8 cellular contexts compared by ENCODE assay signal in the genomic region with DNA sequence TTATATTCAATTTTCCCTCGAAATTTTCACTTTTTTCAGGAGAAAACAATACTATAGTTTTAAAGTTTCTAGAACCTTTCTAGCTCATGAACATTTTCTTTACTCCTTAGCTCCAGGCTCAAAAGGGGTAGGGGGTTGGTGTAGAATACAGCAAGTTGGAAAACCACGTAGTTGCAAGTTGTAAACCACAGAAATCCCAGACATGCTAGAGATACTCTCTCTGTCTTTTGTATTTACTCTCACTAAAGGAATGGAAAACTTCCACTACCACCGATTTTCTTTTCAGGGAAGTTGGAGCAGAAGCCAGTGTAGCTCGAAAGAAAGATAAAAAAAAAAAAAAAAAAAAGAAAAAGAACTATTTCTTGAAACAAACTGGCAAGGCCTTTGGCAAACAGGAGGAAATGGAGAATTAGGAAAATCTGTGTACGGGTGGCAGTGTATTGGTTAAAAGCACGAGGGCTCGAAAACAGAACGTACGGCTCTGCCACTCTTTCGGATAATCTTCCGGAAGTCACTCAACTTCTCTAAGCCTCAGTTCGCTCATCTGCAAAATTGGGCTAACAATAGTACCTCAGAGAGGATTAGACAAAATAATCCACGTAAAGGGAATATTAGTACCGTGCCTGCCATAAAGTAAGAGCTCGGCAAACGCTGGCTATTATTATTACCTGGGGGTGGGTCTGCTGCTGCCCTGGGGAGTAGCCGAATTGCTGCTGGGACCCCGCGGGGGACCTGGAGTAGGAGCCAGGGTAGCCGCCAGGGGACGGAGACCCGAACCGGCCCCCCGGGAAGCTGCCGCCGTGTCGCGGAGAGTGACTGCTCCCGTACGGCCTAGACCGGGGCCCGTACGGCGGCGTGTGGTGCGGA. TPM values are rescaled to one million over a fixed set of nuclear protein-coding genes. Genes with fewer than 3 reads are reported as not detected.
A peak's percentile ranks its signal among the peaks of the same experiment; 100 is the strongest.
DNase-seq lines count a peak whose midpoint lies in the region; TF ChIP-seq lines count a peak whose summit lies in the region.

No MANE protein-coding gene starts in this region.

- CTCF ChIA-PET in mammary epithelial cell (lab: Charles Lee; ENCODE audit: low non-redundant PET): no interaction called here

- peaks cover 55% of the 10 kb centered on the region for H3K79me2 ChIP-seq in mammary epithelial cell (ENCODE audit: insufficient read depth, low read length)

- 0% methylated on average over 15 of the region's 36 CpGs for WGBS in mammary epithelial cell (ENCODE audit: low coverage, missing lambda C conversion rate)
- 2% methylated on average over 26 of the region's 36 CpGs for WGBS in testis, 2 donors

- DNase-seq in SIG-M5 treated with dmso at 0.1 percent for 504 hours (lab: John Stamatoyannopoulos, UW; ENCODE audit: unreplicated experiment) (peak; percentile 29), SIG-M5 (lab: John Stamatoyannopoulos, UW) (no peak), HAP-1 (ENCODE audit: low spot score in 2 of 2) (peak in 1 of 2 experiments; percentile 21), NCI-H460 (ENCODE audit: extremely low read depth, low read depth) (peak; percentile 3), mammary epithelial cell (no peak), kidney tubule cell (ENCODE audit: low spot score) (peak; percentile 25), testis (peak; percentile 27), COLO829 (ENCODE audit: low spot score) (no peak)

- peak overlapping the region; percentile 96 for H3K4me3 ChIP-seq in HAP-1
- peak overlapping the region; percentile 72 to 96 (median 80) for H3K4me3 ChIP-seq in mammary epithelial cell (replicated peaks in 1 of 3; ENCODE audit: insufficient read depth in 1 of 3, low read depth in 2 of 3, low read length in 3 of 3)
- peak overlapping the region; percentile 97 to 99 for H3K4me3 ChIP-seq in testis

- BruUV-seq in mammary epithelial cell (replicated peaks; lab: Mats Ljungman, UMichigan): TSS peak; percentile 70

- no peaks in the 10 kb centered on the region for H4K20me1 ChIP-seq in mammary epithelial cell (ENCODE audit: insufficient read depth, low read length)

- in situ Hi-C loops in HAP-1 (cut with MboI; ENCODE audit: low sequenced_read_pairs) (no loop called here), mammary epithelial cell (cut with MboI; ENCODE audit: low sequenced_read_pairs in 2 of 2) (no loop called here)

- TF ChIP-seq POLR2A in testis (IDR thresholded peaks at IDR 0.05): no peak

- H2AFZ ChIP-seq in mammary epithelial cell (ENCODE audit: low read depth, low read length): peak overlapping the region; percentile 97

- H3K27ac ChIP-seq in mammary epithelial cell (ENCODE audit: insufficient read depth, low read depth, low read length) (peak overlapping the region; percentile 88), testis (peak overlapping the region; percentile 93 to 94)

- H3K9ac ChIP-seq in mammary epithelial cell (ENCODE audit: insufficient read depth, low read length): peak overlapping the region; percentile 95

- H3K9me3 ChIP-seq in HAP-1 (no peaks in the 10 kb centered on the region), mammary epithelial cell (replicated peaks; ENCODE audit: insufficient read depth, low read length) (no peaks in the 10 kb centered on the region), testis (no peaks in the 10 kb centered on the region)

- H3K27me3 ChIP-seq in HAP-1 (ENCODE audit: low read depth): no peaks in the 10 kb centered on the region
- no peaks in the 10 kb centered on the region for H3K27me3 ChIP-seq in mammary epithelial cell (ENCODE audit: insufficient read depth, low read length)
- no peaks in the 10 kb centered on the region for H3K27me3 ChIP-seq in testis

- H3K4me2 ChIP-seq in mammary epithelial cell (ENCODE audit: insufficient read depth, low read depth, low read length): peak overlapping the region; percentile 99

- intact Hi-C loops in mammary epithelial cell (cut with micrococcal nuclease): loop anchor here (1.0 to 10.0 kb wide), 3 partner anchors 181 to 509 kb away; partner anchors contain the start of gene RALA
- intact Hi-C loops in testis (cut with DNase I; ENCODE audit: low total_unique reads): no loop called here

- TF ChIP-seq CTCF in mammary epithelial cell (conservative IDR thresholded peaks at IDR 0.05 in 1 of 2, IDR thresholded peaks at IDR 0.05 in 1 of 2; ENCODE audit: extremely low read depth in 1 of 2, insufficient read depth in 1 of 2, low read depth in 1 of 2, low read length in 2 of 2) (no peak), testis (IDR thresholded peaks at IDR 0.05) (no peak)

- dilution Hi-C loops in mammary epithelial cell (cut with HindIII; ENCODE audit: low sequenced_read_pairs): no loop called here

- H3K4me1 ChIP-seq in HAP-1 (peaks cover 9% of the 10 kb centered on the region), mammary epithelial cell (ENCODE audit: insufficient read depth, low read length) (peaks cover 3% of the 10 kb centered on the region), testis (peaks cover 10% of the 10 kb centered on the region)

- no peaks in the 10 kb centered on the region for H3K36me3 ChIP-seq in HAP-1 (replicated peaks)
- no peaks in the 10 kb centered on the region for H3K36me3 ChIP-seq in mammary epithelial cell (ENCODE audit: insufficient read depth, low read length)
- H3K36me3 ChIP-seq in testis (ENCODE audit: low read depth, missing control alignments): no peaks in the 10 kb centered on the region

RNA-seq across cellular contexts. Expression of gene MPLKIP, which starts 0.6 kb away (rescaled TPM):
- 35.4 and 53.0 TPM in 2 replicates for total RNA-seq in NCI-H460 (2014; rRNA removed; shearing (Covaris generic))
- polyA plus RNA-seq in NCI-H460 (2014; cell fraction: nucleus; rRNA removed): 24.5 and 45.3 TPM in 2 replicates
- total RNA-seq in mammary epithelial cell: 10 to 100 TPM; 17.8 to 45.4 TPM
- 33.3 TPM for polyA plus RNA-seq in mammary epithelial cell
- polyA minus RNA-seq in mammary epithelial cell: 2.8 TPM
- total RNA-seq in testis: 10 to 100 TPM; 47.7 to 61.3 TPM
- 29.6 TPM for polyA plus RNA-seq in testis (ENCODE audit: insufficient read depth, low read depth, low replicate concordance)

RNA-seq across cellular contexts. Expression of gene SUGCT, which starts 1.0 kb away (rescaled TPM):
- 0.66 and 1.3 TPM in 2 replicates for total RNA-seq in NCI-H460 (2014; rRNA removed; shearing (Covaris generic))
- 0.19 and 0.68 TPM in 2 replicates for polyA plus RNA-seq in NCI-H460 (2014; cell fraction: nucleus; rRNA removed)
- 100 to 1,000 TPM in 1 of 2 donors, 10 to 100 TPM in 1; 12.3 to 138 TPM for total RNA-seq in mammary epithelial cell
- 72.6 TPM for polyA plus RNA-seq in mammary epithelial cell
- polyA minus RNA-seq in mammary epithelial cell: 41.0 TPM
- 1 to 10 TPM; 7.1 to 9.8 TPM for total RNA-seq in testis
- polyA plus RNA-seq in testis (ENCODE audit: insufficient read depth, low read depth, low replicate concordance): 8.1 TPM

Comparison
In these comparisons a context has a peak if more than half of its experiments do, and no peak if none do; other contexts are left out.
1. DNase-seq: peak in SIG-M5 treated with dmso at 0.1 percent for 504 hours (single experiment), NCI-H460 (single experiment), kidney tubule cell (single experiment) and testis (single experiment); none in SIG-M5 (single experiment), mammary epithelial cell (single experiment) and COLO829 (single experiment).
2. Peak in every context shown above with its lines, with median percentiles within 50 percentile points of each other: H3K4me3 ChIP-seq.